36 cellular contexts compared by ENCODE assay signal in the genomic region with DNA sequence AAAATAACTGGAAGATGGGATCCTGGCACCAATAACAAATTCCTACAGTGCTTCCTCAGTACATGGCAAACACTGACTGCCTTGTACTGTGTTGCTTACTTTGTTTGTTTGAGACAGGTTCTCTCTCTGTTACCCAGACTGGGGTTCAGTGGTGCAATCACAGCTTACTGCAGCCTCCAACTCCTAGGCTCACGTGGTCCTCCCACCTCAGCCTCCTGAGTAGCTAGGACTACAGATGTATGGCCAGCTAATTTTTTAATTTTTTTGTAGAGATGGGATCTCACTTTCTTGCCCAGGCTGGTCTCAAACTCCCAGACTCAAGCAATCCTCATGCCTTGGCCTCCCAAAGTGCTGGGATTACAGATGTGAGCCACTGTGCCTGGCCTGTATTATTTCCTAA.
"Had no signal": no experiment of that assay in that cellular context is flagged by ENCODE, and none has a peak within 500 bp of the region (broad histone marks: within the 10 kb centered on the region; RNA-seq: fewer than 3 reads in every experiment).

No MANE protein-coding gene starts in this region.

- H3K4me1 ChIP-seq: breast epithelium had no signal

- ATAC-seq: activated CD8-positive, alpha-beta T cell treated with anti-CD3 and anti-CD28 coated beads for 36 hours; activated naive CD4-positive, alpha-beta T cell treated with anti-CD3 and anti-CD28 coated beads, Interleukin-2, amount 50 U/mL, for 72 hours; activated T-cell treated with anti-CD3 and anti-CD28 coated beads, Interleukin-2, amount 50 U/mL, for 4 hours; activated T-cell treated with anti-CD3 and anti-CD28 coated beads, Interleukin-2, amount 50 U/mL, for 72 hours; activated T-helper 17 cell treated with anti-CD3 and anti-CD28 coated beads, Interleukin-2, amount 50 U/mL, for 72 hours; body of pancreas had no signal

- H3K27me3 ChIP-seq: adrenal gland, body of pancreas, brain microvascular endothelial cell, breast epithelium had no signal

- FAIRE-seq: astrocyte, TTC549 had no signal

- H3K36me3 Mint-ChIP-seq: activated naive CD4-positive, alpha-beta T cell treated with anti-CD3 and anti-CD28 coated beads, Interleukin-2, amount 50 U/mL, for 72 hours had no signal

- DNase-seq: activated B cell treated with CpG ODN at 0.5 μM for 24 hours; activated CD4-positive, alpha-beta memory T cell treated with anti-CD3 and anti-CD28 coated beads for 36 hours; activated CD4-positive, alpha-beta T cell treated with anti-CD3 and anti-CD28 coated beads for 4 hours; activated CD4-positive, alpha-beta T cell treated with anti-CD3 and anti-CD28 coated beads, Interleukin-2, amount 10 ng/mL, durations not matched to agents 24 days and 14 days; activated CD4-positive, alpha-beta T cell treated with anti-CD3 and anti-CD28 coated beads, Interleukin-2, amount 50 U/mL, for 1 hour; activated CD4-positive, alpha-beta T cell treated with anti-CD3 and anti-CD28 coated beads, Interleukin-2, amount 50 U/mL, for 4 hours; activated CD4-positive, CD25-positive, alpha-beta regulatory T cell treated with anti-CD3 and anti-CD28 coated beads, Interleukin-2, amount 50 U/mL, for 72 hours; activated CD8-positive, alpha-beta T cell treated with anti-CD3 and anti-CD28 coated beads for 36 hours; activated effector memory CD4-positive, alpha-beta T cell treated with anti-CD3 and anti-CD28 coated beads, Interleukin-2, amount 50 U/mL, for 16 hours; activated gamma-delta T cell treated with Interleukin-2 at 50 U/mL for 16 hours; activated naive CD4-positive, alpha-beta T cell; activated naive CD4-positive, alpha-beta T cell treated with anti-CD3 and anti-CD28 coated beads for 36 hours; activated naive CD4-positive, alpha-beta T cell treated with anti-CD3 and anti-CD28 coated beads, Interleukin-2, amount 50 U/mL, for 16 hours; activated naive CD8-positive, alpha-beta T cell treated with anti-CD3 and anti-CD28 coated beads for 36 hours; activated T-cell treated with anti-CD3 and anti-CD28 coated beads for 4 hours; activated T-cell treated with anti-CD3 and anti-CD28 coated beads, Interleukin-2, amount 50 U/mL, for 1 hour; activated T-cell treated with anti-CD3 and anti-CD28 coated beads, Interleukin-2, amount 50 U/mL, for 4 hours; activated T-cell treated with anti-CD3 and anti-CD28 coated beads, Interleukin-2, amount 50 U/mL, for 72 hours; amniotic stem cell; aorta; body of pancreas; brain microvascular endothelial cell; central memory CD4-positive, alpha-beta T cell; T-helper 1 cell; T-helper 2 cell; T-helper 9 cell had no signal

- H3K27ac Mint-ChIP-seq: activated B cell treated with CpG ODN at 0.5 μM for 24 hours; activated CD4-positive, alpha-beta memory T cell treated with anti-CD3 and anti-CD28 coated beads for 36 hours; activated CD4-positive, alpha-beta T cell treated with anti-CD3 and anti-CD28 coated beads, Interleukin-2, amount 10 ng/mL, durations not matched to agents 24 days and 14 days; activated CD8-positive, alpha-beta T cell treated with anti-CD3 and anti-CD28 coated beads for 36 hours; activated naive CD4-positive, alpha-beta T cell treated with anti-CD3 and anti-CD28 coated beads for 36 hours; activated naive CD8-positive, alpha-beta T cell treated with anti-CD3 and anti-CD28 coated beads for 36 hours; activated T-cell treated with anti-CD3 and anti-CD28 coated beads, Interleukin-2, amount 50 U/mL, for 72 hours; activated T-helper 1 cell treated with anti-CD3 and anti-CD28 coated beads, Interleukin-12 subunit alpha, Interleukin-12 subunit beta, Interleukin-2, Interleukin-4 antibody, amounts not matched to agents 30 ng/mL and 10 ng/mL and 1 ng/mL, durations not matched to agents 14 hours and 24 hours and 36 hours; activated T-helper 17 cell treated with anti-CD3 and anti-CD28 coated beads, Interleukin-2, amount 50 U/mL, for 72 hours; T-helper 1 cell treated with Interleukin-12 subunit alpha and Interleukin-12 subunit beta and Interleukin-4 antibody, amounts not matched to agents 30 μg/mL and 1 μg/mL, for 36 hours; T-helper 2 cell treated with Interferon-gamma antibody and Interleukin-4, amounts not matched to agents 5 μg/mL and 100 μg/mL, for 36 hours had no signal

- H3K36me3 ChIP-seq: adrenal gland, brain microvascular endothelial cell, breast epithelium had no signal

- H3K9me3 ChIP-seq: adrenal gland, body of pancreas, breast epithelium had no signal

- H3K9me3 Mint-ChIP-seq: activated B cell treated with CpG ODN at 0.5 μM for 24 hours; activated CD4-positive, alpha-beta memory T cell treated with anti-CD3 and anti-CD28 coated beads for 36 hours; activated CD4-positive, alpha-beta T cell treated with anti-CD3 and anti-CD28 coated beads, Interleukin-2, amount 10 ng/mL, durations not matched to agents 24 days and 14 days; activated CD8-positive, alpha-beta T cell treated with anti-CD3 and anti-CD28 coated beads for 36 hours; activated naive CD4-positive, alpha-beta T cell treated with anti-CD3 and anti-CD28 coated beads for 36 hours; activated naive CD4-positive, alpha-beta T cell treated with anti-CD3 and anti-CD28 coated beads, Interleukin-2, amount 50 U/mL, for 72 hours; activated naive CD8-positive, alpha-beta T cell treated with anti-CD3 and anti-CD28 coated beads for 36 hours; activated T-cell treated with anti-CD3 and anti-CD28 coated beads, Interleukin-2, amount 50 U/mL, for 4 hours; activated T-cell treated with anti-CD3 and anti-CD28 coated beads, Interleukin-2, amount 50 U/mL, for 72 hours; activated T-helper 1 cell treated with anti-CD3 and anti-CD28 coated beads, Interleukin-12 subunit alpha, Interleukin-12 subunit beta, Interleukin-2, Interleukin-4 antibody, amounts not matched to agents 30 ng/mL and 10 ng/mL and 1 ng/mL, durations not matched to agents 14 hours and 24 hours and 36 hours; activated T-helper 17 cell treated with anti-CD3 and anti-CD28 coated beads, Interleukin-2, amount 50 U/mL, for 72 hours; T-helper 1 cell treated with Interleukin-12 subunit alpha and Interleukin-12 subunit beta and Interleukin-4 antibody, amounts not matched to agents 30 μg/mL and 1 μg/mL, for 36 hours; T-helper 2 cell treated with Interferon-gamma antibody and Interleukin-4, amounts not matched to agents 5 μg/mL and 100 μg/mL, for 36 hours had no signal

- H3K4me3 Mint-ChIP-seq: activated B cell treated with CpG ODN at 0.5 μM for 24 hours; activated CD4-positive, alpha-beta memory T cell treated with anti-CD3 and anti-CD28 coated beads for 36 hours; activated CD4-positive, alpha-beta T cell treated with anti-CD3 and anti-CD28 coated beads, Interleukin-2, amount 10 ng/mL, durations not matched to agents 24 days and 14 days; activated CD8-positive, alpha-beta T cell treated with anti-CD3 and anti-CD28 coated beads for 36 hours; activated naive CD4-positive, alpha-beta T cell treated with anti-CD3 and anti-CD28 coated beads for 36 hours; activated naive CD8-positive, alpha-beta T cell treated with anti-CD3 and anti-CD28 coated beads for 36 hours; activated T-cell treated with anti-CD3 and anti-CD28 coated beads, Interleukin-2, amount 50 U/mL, for 4 hours; activated T-cell treated with anti-CD3 and anti-CD28 coated beads, Interleukin-2, amount 50 U/mL, for 72 hours; activated T-helper 1 cell treated with anti-CD3 and anti-CD28 coated beads, Interleukin-12 subunit alpha, Interleukin-12 subunit beta, Interleukin-2, Interleukin-4 antibody, amounts not matched to agents 30 ng/mL and 10 ng/mL and 1 ng/mL, durations not matched to agents 14 hours and 24 hours and 36 hours; activated T-helper 17 cell treated with anti-CD3 and anti-CD28 coated beads, Interleukin-2, amount 50 U/mL, for 72 hours; T-helper 1 cell treated with Interleukin-12 subunit alpha and Interleukin-12 subunit beta and Interleukin-4 antibody, amounts not matched to agents 30 μg/mL and 1 μg/mL, for 36 hours; T-helper 2 cell treated with Interferon-gamma antibody and Interleukin-4, amounts not matched to agents 5 μg/mL and 100 μg/mL, for 36 hours had no signal

- H3K4me3 ChIP-seq: adrenal gland, body of pancreas, breast epithelium had no signal

- H3K27ac ChIP-seq: adrenal gland, body of pancreas, brain microvascular endothelial cell, breast epithelium, VCaP had no signal
